Comparison of ENCODE assay signal across 26 cellular contexts in genomic region chr17:2770129-2770528, GRCh38. TPM values are rescaled to one million over a fixed set of nuclear protein-coding genes. Genes with fewer than 3 reads are reported as not detected.
"Had no signal": no experiment of that assay in that cellular context is flagged by ENCODE, and none has a peak within 500 bp of the region (broad histone marks: within the 10 kb centered on the region; RNA-seq: fewer than 3 reads in every experiment).

No MANE protein-coding gene starts in this region.

- H3K4me1 ChIP-seq: breast epithelium, SJSA1 had no signal

- DNase-seq: activated B cell treated with CpG ODN at 0.5 μM for 24 hours; activated CD4-positive, alpha-beta T cell treated with anti-CD3 and anti-CD28 coated beads for 1 hour; activated CD4-positive, alpha-beta T cell treated with anti-CD3 and anti-CD28 coated beads, Interleukin-2, amount 10 ng/mL, durations not matched to agents 24 days and 14 days; activated CD4-positive, alpha-beta T cell treated with anti-CD3 and anti-CD28 coated beads, Interleukin-2, amount 50 U/mL, for 48 hours; activated CD8-positive, alpha-beta memory T cell treated with anti-CD3 and anti-CD28 coated beads, Interleukin-2, amount 10 ng/mL, durations not matched to agents 7 days and 5 days; activated effector memory CD4-positive, alpha-beta T cell treated with Interleukin-2 at 50 U/mL for 16 hours; activated naive CD4-positive, alpha-beta T cell; activated T-cell treated with anti-CD3 and anti-CD28 coated beads, Interleukin-2, amount 50 U/mL, for 24 hours; aorta; central memory CD4-positive, alpha-beta T cell; NCI-H1092; NCI-H1417; NCI-H1930; NCI-H2227 treated with DMSO at 0.1 percent for 48 hours; NCI-H446 treated with DMSO at 0.1 percent for 48 hours; NCI-H524 treated with DMSO at 0.1 percent for 48 hours; NCI-H748 treated with DMSO at 0.1 percent for 48 hours; Peyer's patch; SHP77; T-helper 17 cell; T-helper 9 cell had no signal

- H3K9me3 ChIP-seq: breast epithelium, Peyer's patch, SJSA1 had no signal

- ATAC-seq: activated CD8-positive, alpha-beta memory T cell treated with anti-CD3 and anti-CD28 coated beads, Interleukin-2, amount 10 ng/mL, durations not matched to agents 7 days and 5 days; T-helper 17 cell had no signal

- H3K4me2 ChIP-seq: KMS-11 had no signal

- H3K9ac ChIP-seq: KMS-11 had no signal

- H3K27ac ChIP-seq: breast epithelium, KMS-11, Peyer's patch, RWPE1, SJSA1 had no signal

- H3K4me3 ChIP-seq: breast epithelium, Peyer's patch, SJSA1 had no signal

- H3K27me3 ChIP-seq: Peyer's patch had no signal

- H3K36me3 ChIP-seq: breast epithelium, Peyer's patch, SJSA1 had no signal

RNA-seq across cellular contexts. Expression of gene CCDC92B, which starts 20.7 kb away (rescaled TPM):
- total RNA-seq: activated B cell treated with CpG ODN at 0.5 μM for 24 hours, MCF 10A, SJSA1 had no signal
- polyA plus RNA-seq: aorta had no signal
